ENCODE assay signal across 8 cellular contexts in genomic region chr10:12196531-12197211, GRCh38. TPM values are rescaled to one million over a fixed set of nuclear protein-coding genes. Genes with fewer than 3 reads are reported as not detected.
DNase-seq lines count a peak whose midpoint lies in the region; ATAC-seq, FAIRE-seq and TF ChIP-seq lines count a peak whose summit lies in the region.

No MANE protein-coding gene starts in this region.

- POLR2A ChIA-PET in CD8-positive, alpha-beta T cell (lab: Charles Lee): interaction anchor here (0.6 to 2.2 kb wide), 15 partner anchors 15 to 1103 kb away, joined by 3 to 11 read pairs (median 4); partner anchors contain the start of genes PHYH and UPF2
- POLR2A ChIA-PET in GM10248 (lab: Yijun Ruan, JAX): no interaction called here

- no peaks in the 10 kb centered on the region for H3K27me3 Mint-ChIP-seq in CD8-positive, alpha-beta T cell (ENCODE audit: low read depth)

- no peak for TF ChIP-seq EP300 in neural cell (conservative IDR thresholded peaks at IDR 0.05; ENCODE audit: poor library complexity, severe bottlenecking)

- peaks cover 64% of the 10 kb centered on the region for H3K4me1 Mint-ChIP-seq in CD8-positive, alpha-beta T cell (ENCODE audit: low read depth)

- no peaks in the 10 kb centered on the region for H3K9me3 Mint-ChIP-seq in CD8-positive, alpha-beta T cell

- peak overlapping the region; percentile 86 for H3K9ac ChIP-seq in Karpas-422 (ENCODE audit: low read length)
- H3K9ac ChIP-seq in colonic mucosa (ENCODE audit: low read depth in 2 of 2, low read length in 2 of 2): peak overlapping the region; percentile 66 to 98
- H3K9ac ChIP-seq in neural cell (ENCODE audit: low read length): peak overlapping the region; percentile 80

- H3K9me2 ChIP-seq in Karpas-422 (replicated peaks; ENCODE audit: insufficient read depth, low read length) (no peaks in the 10 kb centered on the region), neural cell (ENCODE audit: insufficient read depth, low read length) (no peaks in the 10 kb centered on the region)

- peak overlapping the region; percentile 99 for H3K27ac Mint-ChIP-seq in CD8-positive, alpha-beta T cell

- no peaks in the 10 kb centered on the region for H3K9me3 ChIP-seq in CD8-positive, alpha-beta T cell (ENCODE audit: low read length)
- H3K9me3 ChIP-seq in Karpas-422 (ENCODE audit: low read length) (no peaks in the 10 kb centered on the region), colonic mucosa (no peaks in the 10 kb centered on the region), neural cell (ENCODE audit: low read length) (no peaks in the 10 kb centered on the region)

- TF ChIP-seq RAD21 in neural cell (conservative IDR thresholded peaks at IDR 0.05): no peak

- FAIRE-seq in urothelium cell line (lab: Jason Lieb, UNC): no peak

- peaks cover 30% of the 10 kb centered on the region for H3K4me1 ChIP-seq in CD8-positive, alpha-beta T cell (ENCODE audit: insufficient read depth, low read length)
- peaks cover 31% of the 10 kb centered on the region for H3K4me1 ChIP-seq in Karpas-422 (ENCODE audit: low read length)
- H3K4me1 ChIP-seq in colonic mucosa: peaks cover 5% of the 10 kb centered on the region

- H3K27me3 ChIP-seq in CD8-positive, alpha-beta T cell (ENCODE audit: insufficient read depth, low read length): no peaks in the 10 kb centered on the region
- H3K27me3 ChIP-seq in Karpas-422 (ENCODE audit: low read length): no peaks in the 10 kb centered on the region
- H3K27me3 ChIP-seq in colonic mucosa: no peaks in the 10 kb centered on the region
- H3K27me3 ChIP-seq in neural cell (ENCODE audit: insufficient read depth, low read depth, low read length): no peaks in the 10 kb centered on the region

- TF ChIP-seq CTCF in CD8-positive, alpha-beta T cell (IDR thresholded peaks at IDR 0.05): no peak
- TF ChIP-seq CTCF in colonic mucosa (IDR thresholded peaks at IDR 0.05) (no peak), neural cell (IDR thresholded peaks at IDR 0.05; ENCODE audit: poor library complexity, severe bottlenecking) (no peak), GM10248 (IDR thresholded peaks at IDR 0.05; ENCODE audit: control extremely low read depth, extremely low read depth, low read depth, missing control alignments) (no peak)

- peaks cover 24% of the 10 kb centered on the region; the same call in 1 of the 2 replicates for H4K20me1 ChIP-seq in Karpas-422 (ENCODE audit: insufficient read depth, low read depth, low read length)
- no peaks in the 10 kb centered on the region for H4K20me1 ChIP-seq in neural cell (ENCODE audit: insufficient read depth)

- CTCF ChIA-PET in CD8-positive, alpha-beta T cell (lab: Charles Lee): interaction anchor here (0.6 to 4.6 kb wide), 5 partner anchors 15 to 1153 kb away, joined by 3 to 33 read pairs (median 4); no protein-coding TSS in a partner anchor
- CTCF ChIA-PET in GM10248 (lab: Yijun Ruan, JAX): interaction anchor here (0.7 to 2.0 kb wide), 5 partner anchors 35 to 515 kb away, joined by 3 to 12 read pairs (median 3); no protein-coding TSS in a partner anchor

- H3K27ac ChIP-seq in CD8-positive, alpha-beta T cell (ENCODE audit: low read depth, low read length): peak overlapping the region; percentile 82
- H3K27ac ChIP-seq in Karpas-422 (ENCODE audit: low read length): peak overlapping the region; percentile 78
- peak overlapping the region; percentile 91 for H3K27ac ChIP-seq in colonic mucosa
- H3K27ac ChIP-seq in neural cell (ENCODE audit: low read length): peak overlapping the region; percentile 74

- H2AFZ ChIP-seq in Karpas-422 (ENCODE audit: low read length) (peak overlapping the region; percentile 88), neural cell (ENCODE audit: low read depth, low read length) (peak overlapping the region; percentile 16)

- peak overlapping the region; percentile 82 for H3K4me3 ChIP-seq in CD8-positive, alpha-beta T cell (ENCODE audit: low read depth, low read length)
- H3K4me3 ChIP-seq in Karpas-422 (ENCODE audit: low read length) (peak overlapping the region; percentile 91), colonic mucosa (peak overlapping the region; percentile 94), neural cell (ENCODE audit: low read length) (peak overlapping the region; percentile 100)

- H3K4me2 ChIP-seq in Karpas-422 (ENCODE audit: low read depth, low read length, poor library complexity, severe bottlenecking) (peak overlapping the region; percentile 99), neural cell (ENCODE audit: low read length) (peak overlapping the region; percentile 43)

- peaks cover 93% of the 10 kb centered on the region for H3K79me2 ChIP-seq in Karpas-422 (ENCODE audit: low read length)
- H3K79me2 ChIP-seq in neural cell (replicated peaks; ENCODE audit: insufficient read depth, low read length): peaks cover 50% of the 10 kb centered on the region

- DNase-seq in CD8-positive, alpha-beta T cell: no peak
- DNase-seq in Karpas-422 (no peak), colonic mucosa (no peak), urothelium cell line (ENCODE audit: low spot score) (no peak), sciatic nerve (ENCODE audit: low spot score) (no peak), GM10248 (ENCODE audit: extremely low spot score) (no peak)

- no peak for ATAC-seq in CD8-positive, alpha-beta T cell
- no peak for ATAC-seq in sciatic nerve
- no peak for ATAC-seq in HG02610 (IDR thresholded peaks at IDR 0.05; ENCODE audit: unreplicated experiment)

- H3K4me3 Mint-ChIP-seq in CD8-positive, alpha-beta T cell: peak overlapping the region; percentile 98

- intact Hi-C loops in CD8-positive, alpha-beta T cell (cut with DNase I, micrococcal nuclease): loop anchor here (1.0 to 10.0 kb wide), 11 partner anchors 15 to 1391 kb away; partner anchors contain the start of genes CAMK1D (in 2 of the 2), PHYH (in 2 of the 2), PRPF18 (in 2 of the 2) and DHTKD1 (in 1 of the 2)
- intact Hi-C loops in colonic mucosa (cut with DNase I): no loop called here
- intact Hi-C loops in sciatic nerve (cut with DNase I): no loop called here

- H3F3A ChIP-seq in neural cell (ENCODE audit: insufficient read depth, low read length, poor library complexity, severe bottlenecking): no peaks in the 10 kb centered on the region

- H3K36me3 Mint-ChIP-seq in CD8-positive, alpha-beta T cell: peaks cover 46% of the 10 kb centered on the region

- H3K36me3 ChIP-seq in CD8-positive, alpha-beta T cell (ENCODE audit: insufficient read depth, low read length): peaks cover 15% of the 10 kb centered on the region
- H3K36me3 ChIP-seq in Karpas-422 (ENCODE audit: insufficient read depth, low read length): peaks cover 34% of the 10 kb centered on the region
- H3K36me3 ChIP-seq in colonic mucosa: no peaks in the 10 kb centered on the region
- H3K36me3 ChIP-seq in neural cell (ENCODE audit: insufficient read depth, low read length): no peaks in the 10 kb centered on the region

TF ChIP-seq in neural cell, 6 proteins besides CTCF, POLR2A, EP300 and RAD21:
- TF ChIP-seq TAF1 (IDR thresholded peaks at IDR 0.05; ENCODE audit: low read depth) (no peak), REST (IDR thresholded peaks at IDR 0.05; ENCODE audit: borderline replicate concordance) (no peak), POLR2AphosphoS5 (IDR thresholded peaks at IDR 0.05) (no peak), MXI1 (conservative IDR thresholded peaks at IDR 0.05; ENCODE audit: poor library complexity, severe bottlenecking) (no peak), SMC3 (conservative IDR thresholded peaks at IDR 0.05; ENCODE audit: poor library complexity) (no peak), EZH2 (IDR thresholded peaks at IDR 0.05; ENCODE audit: borderline replicate concordance, insufficient read depth, low read length, poor library complexity, severe bottlenecking) (no peak)

RNA-seq across cellular contexts. Expression of gene CDC123, which starts 0.7 kb away (rescaled TPM):
- total RNA-seq in CD8-positive, alpha-beta T cell: 10 to 100 TPM; 45.3 to 55.0 TPM
- 82.9 and 138 TPM in 2 replicates for total RNA-seq in Karpas-422 (2014; rRNA removed; shearing (Covaris generic); ENCODE audit: low replicate concordance)
- total RNA-seq in colonic mucosa (10 to 100 TPM; 47.9 to 84.5 TPM), sciatic nerve (42.2 TPM)
- 104 and 110 TPM in 2 replicates for polyA plus RNA-seq in neural cell
- 117 and 122 TPM in 2 replicates for polyA minus RNA-seq in neural cell

RNA-seq across cellular contexts. Expression of gene NUDT5, which starts 1.0 kb away (rescaled TPM):
- 10 to 100 TPM; 12.1 to 13.6 TPM for total RNA-seq in CD8-positive, alpha-beta T cell
- 73.2 and 96.9 TPM in 2 replicates for total RNA-seq in Karpas-422 (2014; rRNA removed; shearing (Covaris generic); ENCODE audit: low replicate concordance)
- 10 to 100 TPM; 41.4 to 89.0 TPM for total RNA-seq in colonic mucosa
- 33.9 and 44.2 TPM in 2 replicates for polyA plus RNA-seq in neural cell
- polyA minus RNA-seq in neural cell: 22.9 and 32.9 TPM in 2 replicates
- 36.2 TPM for total RNA-seq in sciatic nerve

Comparison
In these comparisons a context has a peak if more than half of its experiments do, and no peak if none do; other contexts are left out.
1. intact Hi-C loops: an anchor here in CD8-positive, alpha-beta T cell (1.0 to 10.0 kb wide); none called in colonic mucosa and sciatic nerve.